In the genomic region with DNA sequence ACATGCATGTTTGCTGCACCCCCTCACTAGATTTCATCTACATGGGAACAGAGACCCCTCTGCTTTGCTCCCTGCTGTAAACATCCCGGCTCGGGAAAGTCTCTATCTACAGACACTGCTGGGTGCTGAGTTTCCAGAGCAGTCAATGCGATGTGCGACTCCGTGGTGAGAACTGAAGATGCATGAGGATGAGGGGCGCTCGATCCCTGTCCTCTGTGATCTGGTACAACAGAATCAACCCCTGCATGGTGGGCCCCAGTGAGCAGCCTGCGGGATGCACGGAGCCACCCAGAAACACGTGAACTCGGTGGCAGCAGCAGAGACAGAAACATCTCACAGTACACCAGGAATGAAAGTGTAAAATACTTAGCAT, we compare ENCODE assay signal across 15 cellular contexts.
"Had no signal": no experiment of that assay in that cellular context is flagged by ENCODE, and none has a peak within 500 bp of the region (broad histone marks: within the 10 kb centered on the region; RNA-seq: fewer than 3 reads in every experiment).

No MANE protein-coding gene starts in this region.

- H3K9me3 ChIP-seq: left ventricle myocardium inferior, spleen had no signal

- H3K4me3 Mint-ChIP-seq: activated B cell treated with CpG ODN at 0.5 μM for 24 hours; activated T-helper 17 cell treated with anti-CD3 and anti-CD28 coated beads, Interleukin-2, amount 50 U/mL, for 72 hours; memory B cell; natural killer cell; stimulated activated naive CD8-positive, alpha-beta T cell treated with anti-CD3 and anti-CD28 coated beads, Interleukin-15, amount 100 ng/mL, for 72 hours had no signal

- H3K9me3 Mint-ChIP-seq: activated B cell treated with CpG ODN at 0.5 μM for 24 hours; activated T-helper 17 cell treated with anti-CD3 and anti-CD28 coated beads, Interleukin-2, amount 50 U/mL, for 72 hours; memory B cell; natural killer cell; stimulated activated naive CD8-positive, alpha-beta T cell treated with anti-CD3 and anti-CD28 coated beads, Interleukin-15, amount 100 ng/mL, for 72 hours had no signal

- ATAC-seq: activated T-helper 17 cell treated with anti-CD3 and anti-CD28 coated beads, Interleukin-2, amount 50 U/mL, for 72 hours; esophagus mucosa; natural killer cell; sciatic nerve had no signal

- H3K36me3 ChIP-seq: left ventricle myocardium inferior, spleen had no signal

- H3K27ac ChIP-seq: left ventricle myocardium inferior had no signal

- DNase-seq: activated B cell treated with CpG ODN at 0.5 μM for 24 hours; activated CD4-positive, alpha-beta T cell treated with anti-CD3 and anti-CD28 coated beads, Interleukin-2, amount 50 U/mL, for 1 hour; activated naive CD4-positive, alpha-beta T cell treated with Interleukin-2 at 50 U/mL for 16 hours; activated T-cell treated with anti-CD3 and anti-CD28 coated beads for 4 hours; anterior cingulate cortex; islet precursor cell; left ventricle myocardium inferior; natural killer cell; spleen; stimulated activated naive CD8-positive, alpha-beta T cell treated with anti-CD3 and anti-CD28 coated beads, Interleukin-15, amount 100 ng/mL, for 72 hours; T-helper 2 cell had no signal

- H3K4me3 ChIP-seq: left ventricle myocardium inferior, spleen had no signal

- H3K36me3 Mint-ChIP-seq: memory B cell, natural killer cell had no signal

- H3K4me1 Mint-ChIP-seq: activated B cell treated with CpG ODN at 0.5 μM for 24 hours; activated T-helper 17 cell treated with anti-CD3 and anti-CD28 coated beads, Interleukin-2, amount 50 U/mL, for 72 hours; memory B cell; natural killer cell; stimulated activated naive CD8-positive, alpha-beta T cell treated with anti-CD3 and anti-CD28 coated beads, Interleukin-15, amount 100 ng/mL, for 72 hours had no signal

- H3K4me1 ChIP-seq: left ventricle myocardium inferior had no signal

- H3K27me3 Mint-ChIP-seq: activated B cell treated with CpG ODN at 0.5 μM for 24 hours; stimulated activated naive CD8-positive, alpha-beta T cell treated with anti-CD3 and anti-CD28 coated beads, Interleukin-15, amount 100 ng/mL, for 72 hours had no signal

- H3K27ac Mint-ChIP-seq: activated B cell treated with CpG ODN at 0.5 μM for 24 hours; activated T-helper 17 cell treated with anti-CD3 and anti-CD28 coated beads, Interleukin-2, amount 50 U/mL, for 72 hours; memory B cell; natural killer cell had no signal
